Comparison of ENCODE assay signal across 16 cellular contexts in genomic region chr12:130863298-130863697, GRCh38.
"Had no signal": no experiment of that assay in that cellular context is flagged by ENCODE, and none has a peak within 500 bp of the region (broad histone marks: within the 10 kb centered on the region; RNA-seq: fewer than 3 reads in every experiment).

No MANE protein-coding gene starts in this region.

- H3K4me1 ChIP-seq: testis had no signal

- H3K27ac Mint-ChIP-seq: activated CD4-positive, alpha-beta T cell treated with anti-CD3 and anti-CD28 coated beads for 36 hours; activated CD8-positive, alpha-beta T cell treated with anti-CD3 and anti-CD28 coated beads, Interleukin-2, amount 10 ng/mL, durations not matched to agents 7 days and 5 days; activated naive CD4-positive, alpha-beta T cell treated with anti-CD3 and anti-CD28 coated beads, Interleukin-2, amount 10 ng/mL, durations not matched to agents 7 days and 5 days; activated T-helper 2 cell treated with anti-CD3 and anti-CD28 coated beads, Interferon-gamma antibody, Interleukin-2, Interleukin-4, amounts not matched to agents 10 μg/mL and 5 μg/mL and 100 μg/mL, durations not matched to agents 14 hours and 24 hours and 36 hours; natural killer cell; stimulated activated naive CD8-positive, alpha-beta T cell treated with anti-CD3 and anti-CD28 coated beads, Interleukin-15, Interleukin-2, amounts not matched to agents 100 ng/mL and 50 ng/mL, for 24 hours; T-cell had no signal

- H3K27me3 Mint-ChIP-seq: activated CD4-positive, alpha-beta T cell treated with anti-CD3 and anti-CD28 coated beads for 36 hours; T-cell had no signal

- H3K9me3 Mint-ChIP-seq: activated naive CD4-positive, alpha-beta T cell treated with anti-CD3 and anti-CD28 coated beads, Interleukin-2, amount 10 ng/mL, durations not matched to agents 7 days and 5 days; activated T-helper 2 cell treated with anti-CD3 and anti-CD28 coated beads, Interferon-gamma antibody, Interleukin-2, Interleukin-4, amounts not matched to agents 10 μg/mL and 5 μg/mL and 100 μg/mL, durations not matched to agents 14 hours and 24 hours and 36 hours; stimulated activated naive CD8-positive, alpha-beta T cell treated with anti-CD3 and anti-CD28 coated beads, Interleukin-15, Interleukin-2, amounts not matched to agents 100 ng/mL and 50 ng/mL, for 24 hours had no signal

- H3K36me3 Mint-ChIP-seq: natural killer cell had no signal

- DNase-seq: activated CD4-positive, alpha-beta T cell treated with anti-CD3 and anti-CD28 coated beads for 36 hours; activated CD8-positive, alpha-beta T cell treated with anti-CD3 and anti-CD28 coated beads, Interleukin-2, amount 10 ng/mL, durations not matched to agents 7 days and 5 days; activated naive CD4-positive, alpha-beta T cell treated with anti-CD3 and anti-CD28 coated beads, Interleukin-2, amount 10 ng/mL, durations not matched to agents 7 days and 5 days; caudate nucleus; cortex of kidney; effector CD8-positive, alpha-beta T cell; hippocampal formation; mammary epithelial cell; natural killer cell; occipital lobe; stimulated activated CD4-positive, alpha-beta T cell treated with anti-CD3 and anti-CD28 coated beads, Interleukin-4, amount 100 ng/mL, for 1 hour; T-cell; T1000; testis had no signal

- H3K4me3 Mint-ChIP-seq: activated CD4-positive, alpha-beta T cell treated with anti-CD3 and anti-CD28 coated beads for 36 hours; activated CD8-positive, alpha-beta T cell treated with anti-CD3 and anti-CD28 coated beads, Interleukin-2, amount 10 ng/mL, durations not matched to agents 7 days and 5 days; activated naive CD4-positive, alpha-beta T cell treated with anti-CD3 and anti-CD28 coated beads, Interleukin-2, amount 10 ng/mL, durations not matched to agents 7 days and 5 days; natural killer cell; stimulated activated naive CD8-positive, alpha-beta T cell treated with anti-CD3 and anti-CD28 coated beads, Interleukin-15, Interleukin-2, amounts not matched to agents 100 ng/mL and 50 ng/mL, for 24 hours; T-cell had no signal

- H3K9me3 ChIP-seq: testis had no signal

- H3K4me3 ChIP-seq: testis had no signal

- ATAC-seq: activated CD4-positive, alpha-beta T cell treated with anti-CD3 and anti-CD28 coated beads for 36 hours; activated CD8-positive, alpha-beta T cell treated with anti-CD3 and anti-CD28 coated beads, Interleukin-2, amount 10 ng/mL, durations not matched to agents 7 days and 5 days; natural killer cell; T-cell had no signal

- H3K27me3 ChIP-seq: testis had no signal

- H3K4me1 Mint-ChIP-seq: natural killer cell had no signal
